8 cellular contexts compared by ENCODE assay signal in the genomic region with DNA sequence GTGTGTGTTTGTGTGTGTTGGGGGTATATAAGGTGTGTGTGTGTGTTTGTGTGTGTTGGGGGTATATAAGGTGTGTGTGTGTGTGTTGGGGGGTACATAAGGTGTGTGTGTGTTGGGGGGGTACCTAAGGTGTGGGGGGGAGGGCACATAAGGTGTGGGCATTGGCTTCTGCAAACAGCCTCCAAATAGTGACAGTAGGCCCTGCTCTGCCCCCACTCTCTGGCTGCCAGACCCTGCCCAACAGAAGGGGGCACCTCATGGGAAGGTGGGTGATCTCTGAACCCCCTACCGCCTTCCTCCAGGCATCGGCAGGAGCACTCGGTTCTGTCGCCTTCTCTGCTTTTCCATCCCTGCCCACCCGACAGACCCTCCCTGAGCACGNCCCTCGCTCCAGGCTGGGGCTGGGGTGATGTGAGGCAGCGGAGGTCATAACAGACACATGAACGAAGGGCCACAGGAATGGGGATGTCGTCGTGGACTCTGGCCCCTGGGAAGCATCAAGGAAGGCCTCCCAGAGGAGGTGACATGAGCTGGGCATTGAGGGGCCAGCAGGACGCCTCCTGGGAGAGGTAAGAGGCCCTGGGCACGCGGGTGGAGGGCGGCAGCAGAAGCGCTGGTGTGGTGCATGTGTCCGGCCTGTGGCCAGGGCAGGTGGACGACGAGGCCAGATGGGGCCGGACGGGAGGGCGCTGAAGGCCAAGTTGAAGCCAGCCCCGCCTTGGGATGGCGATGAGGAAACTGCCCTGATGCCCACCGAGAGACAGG. TPM values are rescaled to one million over a fixed set of nuclear protein-coding genes. Genes with fewer than 3 reads are reported as not detected.
A peak's percentile ranks its signal among the peaks of the same experiment; 100 is the strongest.
DNase-seq lines count a peak whose midpoint lies in the region; ATAC-seq, FAIRE-seq and TF ChIP-seq lines count a peak whose summit lies in the region.

No MANE protein-coding gene starts in this region.

- H3K4me1 ChIP-seq in CD8-positive, alpha-beta T cell (ENCODE audit: insufficient read depth, low read length) = peaks cover 17% of the 10 kb centered on the region
- no peaks in the 10 kb centered on the region for H3K4me1 ChIP-seq in right cardiac atrium (ENCODE audit: control insufficient read depth, insufficient read depth, low read length)

- no peaks in the 10 kb centered on the region for H3K27me3 Mint-ChIP-seq in CD8-positive, alpha-beta T cell (ENCODE audit: low read depth)
- H3K27me3 Mint-ChIP-seq in activated T-cell treated with anti-CD3 and anti-CD28 coated beads, Interleukin-2, amount 50 U/mL, for 72 hours (ENCODE audit: low read depth) = peaks cover 7% of the 10 kb centered on the region

- peaks cover 14% of the 10 kb centered on the region for H3K4me1 Mint-ChIP-seq in CD8-positive, alpha-beta T cell (ENCODE audit: low read depth)
- peaks cover 10% of the 10 kb centered on the region for H3K4me1 Mint-ChIP-seq in activated T-cell treated with anti-CD3 and anti-CD28 coated beads, Interleukin-2, amount 50 U/mL, for 72 hours (ENCODE audit: low read depth)

- H3K9me3 Mint-ChIP-seq in CD8-positive, alpha-beta T cell = no peaks in the 10 kb centered on the region
- peaks cover 2% of the 10 kb centered on the region in 2 donors for H3K9me3 Mint-ChIP-seq in activated T-cell treated with anti-CD3 and anti-CD28 coated beads, Interleukin-2, amount 50 U/mL, for 72 hours

- H3K4me3 Mint-ChIP-seq in CD8-positive, alpha-beta T cell = peak overlapping the region; percentile 92
- H3K4me3 Mint-ChIP-seq in activated T-cell treated with anti-CD3 and anti-CD28 coated beads, Interleukin-2, amount 50 U/mL, for 72 hours = peak overlapping the region; percentile 89 to 97

- no peak for TF ChIP-seq CTCF in CD8-positive, alpha-beta T cell (IDR thresholded peaks at IDR 0.05)

- DNase-seq in CD8-positive, alpha-beta T cell = peak in 4 of 7 experiments; percentile 16 to 60 (median 40)
- DNase-seq in activated T-cell treated with anti-CD3 and anti-CD28 coated beads, Interleukin-2, amount 50 U/mL, for 72 hours = peak; percentile 50 to 74
- peak in 1 of 3 donors; percentile 61 for DNase-seq in right cardiac atrium
- no peak for DNase-seq in erythroblast (lab: John Stamatoyannopoulos, UW)
- no peak for DNase-seq in frontal cortex (ENCODE audit: low spot score in 2 of 2)
- no peak for DNase-seq in substantia nigra (lab: John Stamatoyannopoulos, UW)

- no peaks in the 10 kb centered on the region for H3K9me3 ChIP-seq in CD8-positive, alpha-beta T cell (ENCODE audit: low read length)
- no peaks in the 10 kb centered on the region for H3K9me3 ChIP-seq in right cardiac atrium (ENCODE audit: control insufficient read depth, low read length)

- peak overlapping the region; percentile 74 for H3K4me3 ChIP-seq in CD8-positive, alpha-beta T cell (ENCODE audit: low read depth, low read length)
- H3K4me3 ChIP-seq in right cardiac atrium (ENCODE audit: low read length) (peak overlapping the region; percentile 67), skin epidermis (peak overlapping the region; percentile 40 to 60 (median 54))

- POLR2A ChIA-PET in CD8-positive, alpha-beta T cell (lab: Charles Lee) = interaction anchor here (0.6 to 0.9 kb wide), 2 partner anchors 11 to 70 kb away, joined by 3 read pairs; no protein-coding TSS in a partner anchor

- intact Hi-C loops in CD8-positive, alpha-beta T cell (cut with DNase I, micrococcal nuclease) = no loop called here
- intact Hi-C loops in right cardiac atrium (cut with DNase I) = no loop called here

- peaks cover 6% of the 10 kb centered on the region for H3K36me3 Mint-ChIP-seq in CD8-positive, alpha-beta T cell
- peaks cover 2% of the 10 kb centered on the region in 2 donors for H3K36me3 Mint-ChIP-seq in activated T-cell treated with anti-CD3 and anti-CD28 coated beads, Interleukin-2, amount 50 U/mL, for 72 hours (ENCODE audit: insufficient read depth in 2 of 2)

- peak; percentile 61 for ATAC-seq in CD8-positive, alpha-beta T cell
- ATAC-seq in HG03108 (IDR thresholded peaks at IDR 0.05; ENCODE audit: unreplicated experiment) (peak; percentile 29), right cardiac atrium (peak; percentile 95 to 97)
- ATAC-seq in activated T-cell treated with anti-CD3 and anti-CD28 coated beads, Interleukin-2, amount 50 U/mL, for 72 hours (replicated peaks in 1 of 2) = peak; percentile 67 to 78

- TF ChIP-seq POLR2A in erythroblast (IDR thresholded peaks at IDR 0.05; ENCODE audit: low read length) = no peak

- H3K36me3 ChIP-seq in CD8-positive, alpha-beta T cell (ENCODE audit: insufficient read depth, low read length) = no peaks in the 10 kb centered on the region

- FAIRE-seq in frontal cortex (lab: Jason Lieb, UNC) = no peak

- WGBS in right cardiac atrium = 38% methylated on average over 25 of the region's 25 CpGs

- CTCF ChIA-PET in CD8-positive, alpha-beta T cell (lab: Charles Lee) = no interaction called here

- peak overlapping the region; percentile 60 for H3K27ac ChIP-seq in CD8-positive, alpha-beta T cell (ENCODE audit: low read depth, low read length)
- peak overlapping the region; percentile 12 for H3K27ac ChIP-seq in right cardiac atrium (ENCODE audit: low read length)
- peak overlapping the region in 20 of 21 experiments; percentile 40 to 90 (median 78) for H3K27ac ChIP-seq in skin epidermis
- no peak overlapping the region for H3K27ac ChIP-seq in substantia nigra (ENCODE audit: low read depth, low read length, poor library complexity, severe bottlenecking)

- H3K27ac Mint-ChIP-seq in CD8-positive, alpha-beta T cell = peak overlapping the region; percentile 89
- peak overlapping the region; percentile 3 for H3K27ac Mint-ChIP-seq in activated T-cell treated with anti-CD3 and anti-CD28 coated beads, Interleukin-2, amount 50 U/mL, for 72 hours

- no peaks in the 10 kb centered on the region for H3K27me3 ChIP-seq in CD8-positive, alpha-beta T cell (ENCODE audit: insufficient read depth, low read length)
- no peaks in the 10 kb centered on the region for H3K27me3 ChIP-seq in right cardiac atrium (ENCODE audit: control insufficient read depth, insufficient read depth)

RNA-seq across cellular contexts. Expression of a gene that starts 43.4 kb away (rescaled TPM):
- total RNA-seq in CD8-positive, alpha-beta T cell = 10 to 100 TPM; 25.4 to 25.9 TPM
- total RNA-seq in activated T-cell treated with anti-CD3 and anti-CD28 coated beads, Interleukin-2, amount 50 U/mL, for 72 hours = 100 to 1,000 TPM in 1 of 2 donors, 10 to 100 TPM in 1; 89.1 to 103 TPM
- total RNA-seq in right cardiac atrium = 10 to 100 TPM; 14.0 to 28.7 (median 17.2) TPM
- polyA plus RNA-seq in right cardiac atrium = 19.2 TPM
- 34.6 TPM for total RNA-seq in frontal cortex

Comparison
In these comparisons a context has a peak if more than half of its experiments do, and no peak if none do; other contexts are left out.
1. ATAC-seq: peak in every context shown above with its lines; median percentile 96 in right cardiac atrium; 72 in activated T-cell treated with anti-CD3 and anti-CD28 coated beads, Interleukin-2, amount 50 U/mL, for 72 hours; 61 in CD8-positive, alpha-beta T cell; 29 in HG03108.
2. DNase-seq: peak in CD8-positive, alpha-beta T cell (4 of 7) and activated T-cell treated with anti-CD3 and anti-CD28 coated beads, Interleukin-2, amount 50 U/mL, for 72 hours (2 of 2); none in erythroblast (0 of 2), frontal cortex (0 of 2) and substantia nigra (0 of 49).
3. Peak in every context shown above with its lines, with median percentiles within 50 percentile points of each other: H3K4me3 ChIP-seq.